ENCODE assay signal across 8 cellular contexts in the genomic region with DNA sequence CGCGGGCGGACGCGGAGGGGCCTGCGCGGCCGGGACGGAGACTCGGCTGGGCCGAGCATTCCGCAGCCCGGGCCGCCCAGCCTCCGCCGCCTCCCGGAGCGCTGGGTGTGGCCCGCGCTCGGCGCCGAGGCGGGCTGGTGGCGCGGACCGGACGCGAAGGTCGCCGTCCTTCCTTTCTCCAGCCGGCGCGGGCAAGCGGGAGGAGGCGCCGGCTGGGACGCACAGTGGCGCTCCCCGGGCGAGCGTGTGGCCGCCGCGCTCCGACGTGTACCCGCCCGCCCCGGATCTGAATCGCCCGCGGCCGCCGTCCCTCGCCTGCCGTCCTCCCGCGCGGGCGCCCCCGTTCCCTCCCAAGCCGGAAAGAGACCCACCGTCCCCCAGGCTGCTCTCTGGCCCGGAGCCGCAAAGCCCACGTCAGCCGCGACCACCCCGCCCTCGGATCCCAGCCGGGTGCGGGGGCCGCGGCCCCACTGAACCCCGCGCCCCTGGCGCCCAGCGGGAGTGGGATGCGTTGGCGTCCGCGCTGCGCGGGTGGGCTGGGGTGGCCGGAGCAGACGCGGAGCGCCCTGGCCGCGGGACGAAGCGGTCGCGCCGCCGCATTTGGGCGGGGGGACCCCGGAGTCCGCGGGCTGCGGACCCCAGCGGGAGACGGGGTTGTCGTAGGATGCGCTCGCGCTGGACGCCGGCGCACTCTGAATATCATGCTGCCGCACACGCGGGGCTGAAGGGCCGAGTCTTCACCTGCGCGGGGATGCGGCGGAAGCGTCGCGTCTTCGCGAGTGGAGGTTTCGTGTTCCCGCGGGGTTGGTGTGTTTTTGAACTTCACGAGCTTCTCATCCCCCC. TPM values are rescaled to one million over a fixed set of nuclear protein-coding genes. Genes with fewer than 3 reads are reported as not detected.
A peak's percentile ranks its signal among the peaks of the same experiment; 100 is the strongest.
DNase-seq lines count a peak whose midpoint lies in the region; ATAC-seq, FAIRE-seq and TF ChIP-seq lines count a peak whose summit lies in the region.

No MANE protein-coding gene starts in this region.

- in situ Hi-C loops in GM13977 (cut with MboI; ENCODE audit: low pct_unique_long_range_greater_than_20kb, low sequenced_read_pairs, unreplicated experiment): no loop called here

- peak overlapping the region; percentile 79 for H3K4me3 Mint-ChIP-seq in activated naive CD4-positive, alpha-beta T cell treated with anti-CD3 and anti-CD28 coated beads, Interleukin-2, amount 50 U/mL, for 24 hours

- no peaks in the 10 kb centered on the region for H3K9me3 Mint-ChIP-seq in activated naive CD4-positive, alpha-beta T cell treated with anti-CD3 and anti-CD28 coated beads, Interleukin-2, amount 50 U/mL, for 24 hours

- H3K4me1 Mint-ChIP-seq in activated naive CD4-positive, alpha-beta T cell treated with anti-CD3 and anti-CD28 coated beads, Interleukin-2, amount 50 U/mL, for 24 hours: peaks cover 7% of the 10 kb centered on the region

- POLR2A ChIA-PET in AG04449 (lab: Yijun Ruan, JAX): interaction anchor here (1.1 kb wide), 1 partner anchor 159 kb away, joined by 3 read pairs; no protein-coding TSS in a partner anchor

- CTCF ChIA-PET in AG04449 (lab: Yijun Ruan, JAX): interaction anchor here (1.0 to 3.3 kb wide), 11 partner anchors 148 to 332 kb away, joined by 3 to 26 read pairs (median 4); no protein-coding TSS in a partner anchor

- no peaks in the 10 kb centered on the region for H3K27me3 ChIP-seq in pancreas

- peaks cover 5% of the 10 kb centered on the region for H3K27me3 Mint-ChIP-seq in activated naive CD4-positive, alpha-beta T cell treated with anti-CD3 and anti-CD28 coated beads, Interleukin-2, amount 50 U/mL, for 24 hours

- FAIRE-seq in pancreas (lab: Jason Lieb, UNC): no peak

- no peak overlapping the region for H3K27ac Mint-ChIP-seq in activated naive CD4-positive, alpha-beta T cell treated with anti-CD3 and anti-CD28 coated beads, Interleukin-2, amount 50 U/mL, for 24 hours

- 0% methylated on average over 77 to 128 of the region's 128 CpGs for whole genome bisulfite sequencing in pancreas, 2 donors

- H3K4me1 ChIP-seq in pancreas: peaks cover 6 to 12% (median 7%) of the 10 kb centered on the region in 3 donors

- intact Hi-C loops in head of caudate nucleus (cut with DNase I) (loop anchor here (1.0 to 5.0 kb wide), 2 partner anchors 75 to 163 kb away; no protein-coding TSS in a partner anchor), pancreas (cut with DNase I) (loop anchor here in 1 of 3 donors (10.0 kb wide), 1 partner anchor 322 kb away; no protein-coding TSS in a partner anchor)

- H3K36me3 Mint-ChIP-seq in activated naive CD4-positive, alpha-beta T cell treated with anti-CD3 and anti-CD28 coated beads, Interleukin-2, amount 50 U/mL, for 24 hours: no peaks in the 10 kb centered on the region

- peak overlapping the region; percentile 77 for H3K4me3 ChIP-seq in AG04449 (ENCODE audit: low read depth, low read length)
- peak overlapping the region; percentile 72 to 96 (median 92) for H3K4me3 ChIP-seq in pancreas

- H3K27ac ChIP-seq in pancreas: peak overlapping the region; percentile 87 to 95 (median 90)

- no peak for TF ChIP-seq CTCF in AG04449 (IDR thresholded peaks at IDR 0.05; ENCODE audit: insufficient read depth, low read length, missing control alignments)
- no peak for TF ChIP-seq CTCF in pancreas (IDR thresholded peaks at IDR 0.05)
- TF ChIP-seq CTCF in GM13977 (IDR thresholded peaks at IDR 0.05; ENCODE audit: extremely low read depth, insufficient read depth, missing control alignments): no peak

- no peaks in the 10 kb centered on the region for H3K9me3 ChIP-seq in pancreas

- DNase-seq in AG04449 (ENCODE audit: low read depth, low spot score) (no peak), head of caudate nucleus (peak in 40 of 42 donors; percentile 14 to 78 (median 52)), pancreas (peak; percentile 33 to 79 (median 60)), GM13977 (ENCODE audit: low spot score) (no peak)

- no peaks in the 10 kb centered on the region for H3K36me3 ChIP-seq in pancreas

- ATAC-seq in GM18517 (IDR thresholded peaks at IDR 0.05; ENCODE audit: unreplicated experiment) (peak; percentile 43), HG02885 (IDR thresholded peaks at IDR 0.05; ENCODE audit: poor library complexity, unreplicated experiment) (peak; percentile 69), pancreas (peak; percentile 50 to 82 (median 61))

TF ChIP-seq in PFSK-1, 5 proteins besides CTCF, POLR2A, EP300 and RAD21:
- no peak for TF ChIP-seq TAF1 (IDR thresholded peaks at IDR 0.05; ENCODE audit: borderline replicate concordance, insufficient read depth, low read length)
- TF ChIP-seq FOXP2 (optimal IDR thresholded peaks at IDR 0.05; ENCODE audit: borderline replicate concordance, extremely low read depth, extremely low read length, insufficient read depth): peak; percentile 13

RNA-seq across cellular contexts. Expression of a gene that starts 0.7 kb away (rescaled TPM):
- polyA plus RNA-seq in PFSK-1 (2012; ENCODE audit: insufficient read length, low read depth): 58.2 TPM
- total RNA-seq in pancreas: 10 to 100 TPM; 28.8 to 87.0 (median 40.8) TPM
- 10 to 100 TPM; 29.0 to 53.8 TPM for polyA plus RNA-seq in pancreas

Comparison
In these comparisons a context has a peak if more than half of its experiments do, and no peak if none do; other contexts are left out.
1. DNase-seq: peak in head of caudate nucleus (40 of 42) and pancreas (6 of 6); none in AG04449 (single experiment) and GM13977 (single experiment).
2. Peak in every context shown above with its lines, with median percentiles within 50 percentile points of each other: ATAC-seq.